In genomic region chr1:170548497-170548896, GRCh38 we compare ENCODE assay signal across 1 cellular context.
TF ChIP-seq lines count a peak whose summit lies in the region.

No MANE protein-coding gene starts in this region.

TF ChIP-seq in HepG2, 621 proteins besides CTCF, POLR2A, EP300 and RAD21 (continued from another document):
- no peak for TF ChIP-seq PBX2 (CRISPR knock-in tag; IDR thresholded peaks at IDR 0.05)
- no peak for TF ChIP-seq ZNF777 (CRISPR knock-in tag; IDR thresholded peaks at IDR 0.05)
- no peak for TF ChIP-seq ZNF672 (CRISPR knock-in tag; IDR thresholded peaks at IDR 0.05)
- TF ChIP-seq GABPB1 (CRISPR knock-in tag; IDR thresholded peaks at IDR 0.05) = no peak
